ENCODE assay signal across 14 cellular contexts in the genomic region with DNA sequence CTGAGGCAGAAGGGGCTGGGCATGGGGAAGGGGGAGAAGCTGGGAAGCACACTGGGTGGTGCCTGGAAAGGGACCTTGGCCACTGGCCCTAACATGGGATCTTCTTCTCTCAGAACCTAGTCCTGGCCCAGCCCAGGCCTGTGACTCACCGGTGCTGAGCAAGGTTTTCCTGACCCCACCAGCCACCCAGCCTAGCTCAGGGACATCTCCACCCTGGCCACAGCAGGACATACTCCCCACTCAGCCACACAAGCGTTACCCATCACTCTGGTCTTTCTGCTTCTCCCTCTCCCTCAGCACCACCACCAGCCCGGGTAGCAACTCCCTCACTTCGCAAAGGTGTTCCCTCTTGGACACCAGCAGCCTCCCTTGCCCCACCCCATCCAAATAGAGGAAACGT. TPM values are rescaled to one million over a fixed set of nuclear protein-coding genes. Genes with fewer than 3 reads are reported as not detected.
DNase-seq lines count a peak whose midpoint lies in the region; ATAC-seq and TF ChIP-seq lines count a peak whose summit lies in the region.
"Had no signal": no experiment of that assay in that cellular context is flagged by ENCODE, and none has a peak within 500 bp of the region (broad histone marks: within the 10 kb centered on the region; RNA-seq: fewer than 3 reads in every experiment).

No MANE protein-coding gene starts in this region.

- no peaks in the 10 kb centered on the region for H3K36me3 ChIP-seq in right atrium auricular region
- H3K36me3 ChIP-seq in prostate gland: no peaks in the 10 kb centered on the region
- no peaks in the 10 kb centered on the region for H3K36me3 ChIP-seq in aorta (ENCODE audit: control insufficient read depth in 1 of 2, insufficient read depth in 2 of 2, low read length in 1 of 2)
- H3K36me3 ChIP-seq: brain microvascular endothelial cell had no signal

- H3K36me3 Mint-ChIP-seq in brain: peaks cover 8% of the 10 kb centered on the region
- H3K36me3 Mint-ChIP-seq: CD8-positive, alpha-beta T cell had no signal

- H3K9me3 Mint-ChIP-seq in brain: peaks cover 0 to 4% (median 0%) of the 10 kb centered on the region in 5 experiments
- H3K9me3 Mint-ChIP-seq: activated CD4-positive, alpha-beta T cell treated with anti-CD3 and anti-CD28 coated beads, Interleukin-2, amount 10 ng/mL, durations not matched to agents 7 days and 5 days; CD8-positive, alpha-beta T cell had no signal

- DNase-seq in right atrium auricular region (ENCODE audit: low spot score): peak; percentile 84
- DNase-seq in prostate gland (ENCODE audit: low spot score): no peak
- peak; percentile 72 to 89 for DNase-seq in aorta
- DNase-seq in NCI-H128 (lab: John Stamatoyannopoulos, UW; ENCODE audit: unreplicated experiment): no peak
- DNase-seq in hippocampal formation (lab: John Stamatoyannopoulos, UW): no peak
- DNase-seq: activated CD4-positive, alpha-beta T cell treated with anti-CD3 and anti-CD28 coated beads, Interleukin-2, amount 10 ng/mL, durations not matched to agents 7 days and 5 days; CD8-positive, alpha-beta T cell; effector memory CD4-positive, alpha-beta T cell; NCI-H2029 treated with DMSO at 0.1 percent for 48 hours; NCI-H82; stimulated activated CD4-positive, alpha-beta T cell treated with anti-CD3 and anti-CD28 coated beads, Interleukin-1b, Interleukin-23, amount 100 ng/mL, for 48 hours had no signal

- H3K27me3 ChIP-seq in right atrium auricular region: no peaks in the 10 kb centered on the region
- no peaks in the 10 kb centered on the region for H3K27me3 ChIP-seq in prostate gland (replicated peaks; ENCODE audit: insufficient read depth)
- H3K27me3 ChIP-seq in aorta (ENCODE audit: control insufficient read depth in 1 of 2, insufficient read depth in 2 of 2, low read length in 1 of 2): no peaks in the 10 kb centered on the region
- H3K27me3 ChIP-seq: brain microvascular endothelial cell had no signal

- 39% methylated on average over 5 of the region's 5 CpGs for WGBS in prostate gland
- WGBS in aorta, 2 donors: 43 to 53% methylated on average over 5 of the region's 5 CpGs

- H3K4me3 ChIP-seq in right atrium auricular region (no peak overlapping the region), prostate gland (no peak overlapping the region), aorta (ENCODE audit: low read length in 2 of 2) (no peak overlapping the region)

- intact Hi-C loops in prostate gland (cut with DNase I) (loop anchor here (2.0 kb wide), 1 partner anchor 35 kb away; no protein-coding TSS in a partner anchor), aorta (cut with DNase I) (no loop called here)

- peaks cover 0 to 80% of the 10 kb centered on the region in 2 donors for H3K4me1 ChIP-seq in right atrium auricular region
- peaks cover 5% of the 10 kb centered on the region for H3K4me1 ChIP-seq in prostate gland (replicated peaks)
- no peaks in the 10 kb centered on the region for H3K4me1 ChIP-seq in aorta (ENCODE audit: control insufficient read depth in 1 of 2, insufficient read depth in 2 of 2, low read length in 2 of 2)

- peak overlapping the region in 1 of 5 experiments; percentile 3 for H3K4me3 Mint-ChIP-seq in brain
- H3K4me3 Mint-ChIP-seq: activated CD4-positive, alpha-beta T cell treated with anti-CD3 and anti-CD28 coated beads, Interleukin-2, amount 10 ng/mL, durations not matched to agents 7 days and 5 days; CD8-positive, alpha-beta T cell had no signal

- peaks cover 8% of the 10 kb centered on the region for H3K27me3 Mint-ChIP-seq in brain
- H3K27me3 Mint-ChIP-seq: activated CD4-positive, alpha-beta T cell treated with anti-CD3 and anti-CD28 coated beads, Interleukin-2, amount 10 ng/mL, durations not matched to agents 7 days and 5 days had no signal

- H3K27ac ChIP-seq in right atrium auricular region (peak overlapping the region; percentile 82 to 93), prostate gland (peak overlapping the region; percentile 78 to 87), aorta (ENCODE audit: low read depth in 1 of 2, low read length in 2 of 2) (no peak overlapping the region)
- H3K27ac ChIP-seq: brain microvascular endothelial cell had no signal

- peaks cover 31% of the 10 kb centered on the region for H3K4me1 Mint-ChIP-seq in brain
- H3K4me1 Mint-ChIP-seq: activated CD4-positive, alpha-beta T cell treated with anti-CD3 and anti-CD28 coated beads, Interleukin-2, amount 10 ng/mL, durations not matched to agents 7 days and 5 days had no signal

- peak; percentile 53 for ATAC-seq in aorta (ENCODE audit: low FRiP score)
- ATAC-seq in HG02840 (IDR thresholded peaks at IDR 0.05; ENCODE audit: low FRiP score, unreplicated experiment): no peak
- ATAC-seq: CD8-positive, alpha-beta T cell had no signal

- H3K27ac Mint-ChIP-seq in brain: peak overlapping the region in 3 of 5 experiments; percentile 26 to 59 (median 53)
- H3K27ac Mint-ChIP-seq: activated CD4-positive, alpha-beta T cell treated with anti-CD3 and anti-CD28 coated beads, Interleukin-2, amount 10 ng/mL, durations not matched to agents 7 days and 5 days; CD8-positive, alpha-beta T cell had no signal

- no peaks in the 10 kb centered on the region for H3K9me3 ChIP-seq in right atrium auricular region
- no peaks in the 10 kb centered on the region for H3K9me3 ChIP-seq in prostate gland
- no peaks in the 10 kb centered on the region for H3K9me3 ChIP-seq in aorta (ENCODE audit: control insufficient read depth, low read length)

- TF ChIP-seq POLR2A in prostate gland (IDR thresholded peaks at IDR 0.05): no peak

- no peak for TF ChIP-seq CTCF in brain (conservative IDR thresholded peaks at IDR 0.05)
- TF ChIP-seq CTCF in right atrium auricular region (IDR thresholded peaks at IDR 0.05): no peak
- no peak for TF ChIP-seq CTCF in prostate gland (IDR thresholded peaks at IDR 0.05)

RNA-seq across cellular contexts. Expression of a gene that starts 22.8 kb away (rescaled TPM):
- 23.1 TPM for polyA plus RNA-seq in brain (ENCODE audit: insufficient read depth, low read depth, low replicate concordance)
- total RNA-seq in right atrium auricular region: 100 to 1,000 TPM; 393 to 720 TPM
- 100 to 1,000 TPM; 238 to 659 TPM for total RNA-seq in prostate gland
- 1,000 to 10,000 TPM; 1,456 to 1,949 TPM for total RNA-seq in aorta
- 100 to 1,000 TPM; 303 to 404 TPM for polyA plus RNA-seq in aorta
- total RNA-seq: CD8-positive, alpha-beta T cell had no signal

Comparison
In these comparisons a context has a peak if more than half of its experiments do, and no peak if none do; other contexts are left out.
1. DNase-seq: peak in right atrium auricular region (single experiment) and aorta (2 of 2); none in prostate gland (single experiment), NCI-H128 (single experiment) and hippocampal formation (0 of 2).
2. H3K27ac ChIP-seq: peak in right atrium auricular region (2 of 2) and prostate gland (2 of 2); none in aorta (0 of 2).